Comparison of ENCODE assay signal across 3 cellular contexts in the genomic region with DNA sequence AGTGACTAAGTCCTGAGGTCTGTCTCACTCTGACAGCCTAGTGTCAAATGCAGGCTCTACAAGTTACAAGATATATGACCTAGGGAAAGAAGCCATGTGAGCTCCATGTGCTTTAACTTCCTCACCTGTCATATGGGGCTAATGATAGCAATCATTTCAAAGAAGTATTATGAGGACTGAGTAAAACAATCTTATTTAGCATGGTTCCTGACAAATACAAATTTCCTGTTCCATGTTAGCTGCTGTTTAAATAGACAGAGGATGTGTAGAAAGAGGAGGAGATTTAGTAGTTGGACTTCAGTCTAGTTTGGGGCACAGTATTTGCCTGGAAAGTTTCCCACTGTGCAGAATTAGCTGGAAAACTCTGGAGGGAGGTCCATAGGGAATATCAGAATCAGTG.
A peak's percentile ranks its signal among the peaks of the same experiment; 100 is the strongest.
TF ChIP-seq lines count a peak whose summit lies in the region.

No MANE protein-coding gene starts in this region.

TF ChIP-seq in WTC11, 78 proteins besides CTCF, POLR2A, EP300 and RAD21:
- TF ChIP-seq, protein P1, sequence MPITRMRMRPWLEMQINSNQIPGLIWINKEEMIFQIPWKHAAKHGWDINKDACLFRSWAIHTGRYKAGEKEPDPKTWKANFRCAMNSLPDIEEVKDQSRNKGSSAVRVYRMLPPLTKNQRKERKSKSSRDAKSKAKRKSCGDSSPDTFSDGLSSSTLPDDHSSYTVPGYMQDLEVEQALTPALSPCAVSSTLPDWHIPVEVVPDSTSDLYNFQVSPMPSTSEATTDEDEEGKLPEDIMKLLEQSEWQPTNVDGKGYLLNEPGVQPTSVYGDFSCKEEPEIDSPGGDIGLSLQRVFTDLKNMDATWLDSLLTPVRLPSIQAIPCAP (CRISPR knock-in tag; IDR thresholded peaks at IDR 0.05) = no peak
- peak; percentile 74 for TF ChIP-seq GABPB1 (CRISPR knock-in tag; IDR thresholded peaks at IDR 0.05)

TF ChIP-seq in HepG2, 621 proteins besides CTCF, POLR2A, EP300 and RAD21 (continued from another document and continues in another):
- TF ChIP-seq ZNF383 (CRISPR knock-in tag; IDR thresholded peaks at IDR 0.05; ENCODE audit: borderline replicate concordance) (no peak), TGIF2 (CRISPR knock-in tag; IDR thresholded peaks at IDR 0.05) (peak; percentile 86), ARNT (IDR thresholded peaks at IDR 0.05) (no peak), FOXA1 (IDR thresholded peaks at IDR 0.05) (no peak), FOXA1 (CRISPR knock-in tag; IDR thresholded peaks at IDR 0.05) (peak; percentile 74; the same call in 1 of the 2 replicates), ZNF10 (CRISPR knock-in tag; IDR thresholded peaks at IDR 0.05; ENCODE audit: borderline replicate concordance, low read depth) (no peak), XBP1 (CRISPR knock-in tag; IDR thresholded peaks at IDR 0.05) (0 out of 2 replicates have a peak, but pooled peaks have one; percentile 11), NAIF1 (CRISPR knock-in tag; IDR thresholded peaks at IDR 0.05; ENCODE audit: borderline replicate concordance) (0 out of 2 replicates have a peak, but pooled peaks have one; percentile 62), ZNF224 (CRISPR knock-in tag; IDR thresholded peaks at IDR 0.05) (no peak), ZNF781 (CRISPR knock-in tag; IDR thresholded peaks at IDR 0.05; ENCODE audit: borderline replicate concordance, not compliant biosample characterization) (no peak), MAFG (CRISPR knock-in tag; IDR thresholded peaks at IDR 0.05) (no peak)
- TF ChIP-seq, protein P2, sequence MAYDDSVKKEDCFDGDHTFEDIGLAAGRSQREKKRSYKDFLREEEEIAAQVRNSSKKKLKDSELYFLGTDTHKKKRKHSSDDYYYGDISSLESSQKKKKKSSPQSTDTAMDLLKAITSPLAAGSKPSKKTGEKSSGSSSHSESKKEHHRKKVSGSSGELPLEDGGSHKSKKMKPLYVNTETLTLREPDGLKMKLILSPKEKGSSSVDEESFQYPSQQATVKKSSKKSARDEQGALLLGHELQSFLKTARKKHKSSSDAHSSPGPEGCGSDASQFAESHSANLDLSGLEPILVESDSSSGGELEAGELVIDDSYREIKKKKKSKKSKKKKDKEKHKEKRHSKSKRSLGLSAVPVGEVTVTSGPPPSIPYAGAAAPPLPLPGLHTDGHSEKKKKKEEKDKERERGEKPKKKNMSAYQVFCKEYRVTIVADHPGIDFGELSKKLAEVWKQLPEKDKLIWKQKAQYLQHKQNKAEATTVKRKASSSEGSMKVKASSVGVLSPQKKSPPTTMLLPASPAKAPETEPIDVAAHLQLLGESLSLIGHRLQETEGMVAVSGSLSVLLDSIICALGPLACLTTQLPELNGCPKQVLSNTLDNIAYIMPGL (CRISPR knock-in tag; IDR thresholded peaks at IDR 0.05; ENCODE audit: borderline replicate concordance in 1 of 2, low read depth in 1 of 2) = peak in 1 of 2 experiments; percentile 65; a peak in 1 of 4 replicates
- TF ChIP-seq, protein P3, sequence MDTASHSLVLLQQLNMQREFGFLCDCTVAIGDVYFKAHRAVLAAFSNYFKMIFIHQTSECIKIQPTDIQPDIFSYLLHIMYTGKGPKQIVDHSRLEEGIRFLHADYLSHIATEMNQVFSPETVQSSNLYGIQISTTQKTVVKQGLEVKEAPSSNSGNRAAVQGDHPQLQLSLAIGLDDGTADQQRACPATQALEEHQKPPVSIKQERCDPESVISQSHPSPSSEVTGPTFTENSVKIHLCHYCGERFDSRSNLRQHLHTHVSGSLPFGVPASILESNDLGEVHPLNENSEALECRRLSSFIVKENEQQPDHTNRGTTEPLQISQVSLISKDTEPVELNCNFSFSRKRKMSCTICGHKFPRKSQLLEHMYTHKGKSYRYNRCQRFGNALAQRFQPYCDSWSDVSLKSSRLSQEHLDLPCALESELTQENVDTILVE (CRISPR knock-in tag; IDR thresholded peaks at IDR 0.05) = peak; percentile 75; the same call in 1 of the 2 replicates
- TF ChIP-seq, protein P4, sequence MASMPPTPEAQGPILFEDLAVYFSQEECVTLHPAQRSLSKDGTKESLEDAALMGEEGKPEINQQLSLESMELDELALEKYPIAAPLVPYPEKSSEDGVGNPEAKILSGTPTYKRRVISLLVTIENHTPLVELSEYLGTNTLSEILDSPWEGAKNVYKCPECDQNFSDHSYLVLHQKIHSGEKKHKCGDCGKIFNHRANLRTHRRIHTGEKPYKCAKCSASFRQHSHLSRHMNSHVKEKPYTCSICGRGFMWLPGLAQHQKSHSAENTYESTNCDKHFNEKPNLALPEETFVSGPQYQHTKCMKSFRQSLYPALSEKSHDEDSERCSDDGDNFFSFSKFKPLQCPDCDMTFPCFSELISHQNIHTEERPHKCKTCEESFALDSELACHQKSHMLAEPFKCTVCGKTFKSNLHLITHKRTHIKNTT (CRISPR knock-in tag; IDR thresholded peaks at IDR 0.05) = no peak
- TF ChIP-seq, protein P5, sequence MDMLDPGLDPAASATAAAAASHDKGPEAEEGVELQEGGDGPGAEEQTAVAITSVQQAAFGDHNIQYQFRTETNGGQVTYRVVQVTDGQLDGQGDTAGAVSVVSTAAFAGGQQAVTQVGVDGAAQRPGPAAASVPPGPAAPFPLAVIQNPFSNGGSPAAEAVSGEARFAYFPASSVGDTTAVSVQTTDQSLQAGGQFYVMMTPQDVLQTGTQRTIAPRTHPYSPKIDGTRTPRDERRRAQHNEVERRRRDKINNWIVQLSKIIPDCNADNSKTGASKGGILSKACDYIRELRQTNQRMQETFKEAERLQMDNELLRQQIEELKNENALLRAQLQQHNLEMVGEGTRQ (IDR thresholded peaks at IDR 0.05; ENCODE audit: low read depth, low read length) = no peak
- TF ChIP-seq, protein P5 (CRISPR knock-in tag; IDR thresholded peaks at IDR 0.05; ENCODE audit: borderline replicate concordance) = no peak
- TF ChIP-seq, protein P6, sequence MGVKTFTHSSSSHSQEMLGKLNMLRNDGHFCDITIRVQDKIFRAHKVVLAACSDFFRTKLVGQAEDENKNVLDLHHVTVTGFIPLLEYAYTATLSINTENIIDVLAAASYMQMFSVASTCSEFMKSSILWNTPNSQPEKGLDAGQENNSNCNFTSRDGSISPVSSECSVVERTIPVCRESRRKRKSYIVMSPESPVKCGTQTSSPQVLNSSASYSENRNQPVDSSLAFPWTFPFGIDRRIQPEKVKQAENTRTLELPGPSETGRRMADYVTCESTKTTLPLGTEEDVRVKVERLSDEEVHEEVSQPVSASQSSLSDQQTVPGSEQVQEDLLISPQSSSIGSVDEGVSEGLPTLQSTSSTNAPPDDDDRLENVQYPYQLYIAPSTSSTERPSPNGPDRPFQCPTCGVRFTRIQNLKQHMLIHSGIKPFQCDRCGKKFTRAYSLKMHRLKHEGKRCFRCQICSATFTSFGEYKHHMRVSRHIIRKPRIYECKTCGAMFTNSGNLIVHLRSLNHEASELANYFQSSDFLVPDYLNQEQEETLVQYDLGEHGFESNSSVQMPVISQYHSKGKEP (CRISPR knock-in tag; IDR thresholded peaks at IDR 0.05) = no peak

TF ChIP-seq in liver, 16 proteins besides CTCF, POLR2A, EP300 and RAD21 (continued from another document):
- no peak for TF ChIP-seq FOXA2 (IDR thresholded peaks at IDR 0.05)
- peak; percentile 46 to 54 for TF ChIP-seq HNF4A (conservative IDR thresholded peaks at IDR 0.05)
- TF ChIP-seq NR2F2 (IDR thresholded peaks at IDR 0.05) = no peak
- TF ChIP-seq, protein P7, sequence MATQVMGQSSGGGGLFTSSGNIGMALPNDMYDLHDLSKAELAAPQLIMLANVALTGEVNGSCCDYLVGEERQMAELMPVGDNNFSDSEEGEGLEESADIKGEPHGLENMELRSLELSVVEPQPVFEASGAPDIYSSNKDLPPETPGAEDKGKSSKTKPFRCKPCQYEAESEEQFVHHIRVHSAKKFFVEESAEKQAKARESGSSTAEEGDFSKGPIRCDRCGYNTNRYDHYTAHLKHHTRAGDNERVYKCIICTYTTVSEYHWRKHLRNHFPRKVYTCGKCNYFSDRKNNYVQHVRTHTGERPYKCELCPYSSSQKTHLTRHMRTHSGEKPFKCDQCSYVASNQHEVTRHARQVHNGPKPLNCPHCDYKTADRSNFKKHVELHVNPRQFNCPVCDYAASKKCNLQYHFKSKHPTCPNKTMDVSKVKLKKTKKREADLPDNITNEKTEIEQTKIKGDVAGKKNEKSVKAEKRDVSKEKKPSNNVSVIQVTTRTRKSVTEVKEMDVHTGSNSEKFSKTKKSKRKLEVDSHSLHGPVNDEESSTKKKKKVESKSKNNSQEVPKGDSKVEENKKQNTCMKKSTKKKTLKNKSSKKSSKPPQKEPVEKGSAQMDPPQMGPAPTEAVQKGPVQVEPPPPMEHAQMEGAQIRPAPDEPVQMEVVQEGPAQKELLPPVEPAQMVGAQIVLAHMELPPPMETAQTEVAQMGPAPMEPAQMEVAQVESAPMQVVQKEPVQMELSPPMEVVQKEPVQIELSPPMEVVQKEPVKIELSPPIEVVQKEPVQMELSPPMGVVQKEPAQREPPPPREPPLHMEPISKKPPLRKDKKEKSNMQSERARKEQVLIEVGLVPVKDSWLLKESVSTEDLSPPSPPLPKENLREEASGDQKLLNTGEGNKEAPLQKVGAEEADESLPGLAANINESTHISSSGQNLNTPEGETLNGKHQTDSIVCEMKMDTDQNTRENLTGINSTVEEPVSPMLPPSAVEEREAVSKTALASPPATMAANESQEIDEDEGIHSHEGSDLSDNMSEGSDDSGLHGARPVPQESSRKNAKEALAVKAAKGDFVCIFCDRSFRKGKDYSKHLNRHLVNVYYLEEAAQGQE (IDR thresholded peaks at IDR 0.05) = no peak
- TF ChIP-seq, protein P8, sequence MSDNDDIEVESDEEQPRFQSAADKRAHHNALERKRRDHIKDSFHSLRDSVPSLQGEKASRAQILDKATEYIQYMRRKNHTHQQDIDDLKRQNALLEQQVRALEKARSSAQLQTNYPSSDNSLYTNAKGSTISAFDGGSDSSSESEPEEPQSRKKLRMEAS (IDR thresholded peaks at IDR 0.05) = no peak
- TF ChIP-seq GABPA (IDR thresholded peaks at IDR 0.05 in 1 of 2, conservative IDR thresholded peaks at IDR 0.05 in 1 of 2) = no peak
